Comparison of ENCODE assay signal across 1 cellular context in the genomic region with DNA sequence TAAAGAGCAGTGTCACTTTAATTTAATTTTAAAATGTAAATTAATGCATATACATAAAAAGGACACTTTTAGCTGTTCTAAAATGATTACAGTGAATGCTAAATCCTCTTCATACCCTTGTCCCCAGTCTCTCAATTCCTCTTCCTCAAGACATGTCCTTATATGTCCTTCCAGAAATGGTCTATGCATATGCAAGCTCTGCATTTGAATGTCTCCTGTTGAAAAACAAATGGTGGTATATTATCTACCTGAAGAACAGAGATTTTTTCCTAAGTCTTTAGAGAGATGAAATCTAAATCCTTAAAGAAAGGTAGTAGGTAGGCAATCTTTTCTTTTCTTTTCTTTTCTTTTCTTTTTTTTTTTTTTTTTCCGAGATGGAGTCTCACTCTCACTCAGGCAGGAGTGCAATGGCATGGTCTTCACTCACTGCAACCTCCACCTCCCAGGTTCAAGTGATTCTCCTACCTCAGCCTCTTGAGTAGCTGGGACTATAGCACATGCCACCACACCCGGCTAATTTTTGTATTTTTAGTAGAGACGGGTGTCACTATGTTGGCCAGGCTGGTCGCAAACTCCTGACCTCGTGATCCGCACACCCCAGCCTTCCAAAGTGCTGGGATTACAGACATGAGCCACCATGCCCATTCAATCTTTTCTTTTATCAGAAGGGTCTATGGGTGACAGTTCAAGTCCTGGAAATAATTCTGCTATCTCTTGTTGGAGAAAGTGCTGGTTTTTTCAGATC.
TF ChIP-seq lines count a peak whose summit lies in the region.

No MANE protein-coding gene starts in this region.

TF ChIP-seq in HepG2, 621 proteins besides CTCF, POLR2A, EP300 and RAD21:
- TF ChIP-seq, protein P1, sequence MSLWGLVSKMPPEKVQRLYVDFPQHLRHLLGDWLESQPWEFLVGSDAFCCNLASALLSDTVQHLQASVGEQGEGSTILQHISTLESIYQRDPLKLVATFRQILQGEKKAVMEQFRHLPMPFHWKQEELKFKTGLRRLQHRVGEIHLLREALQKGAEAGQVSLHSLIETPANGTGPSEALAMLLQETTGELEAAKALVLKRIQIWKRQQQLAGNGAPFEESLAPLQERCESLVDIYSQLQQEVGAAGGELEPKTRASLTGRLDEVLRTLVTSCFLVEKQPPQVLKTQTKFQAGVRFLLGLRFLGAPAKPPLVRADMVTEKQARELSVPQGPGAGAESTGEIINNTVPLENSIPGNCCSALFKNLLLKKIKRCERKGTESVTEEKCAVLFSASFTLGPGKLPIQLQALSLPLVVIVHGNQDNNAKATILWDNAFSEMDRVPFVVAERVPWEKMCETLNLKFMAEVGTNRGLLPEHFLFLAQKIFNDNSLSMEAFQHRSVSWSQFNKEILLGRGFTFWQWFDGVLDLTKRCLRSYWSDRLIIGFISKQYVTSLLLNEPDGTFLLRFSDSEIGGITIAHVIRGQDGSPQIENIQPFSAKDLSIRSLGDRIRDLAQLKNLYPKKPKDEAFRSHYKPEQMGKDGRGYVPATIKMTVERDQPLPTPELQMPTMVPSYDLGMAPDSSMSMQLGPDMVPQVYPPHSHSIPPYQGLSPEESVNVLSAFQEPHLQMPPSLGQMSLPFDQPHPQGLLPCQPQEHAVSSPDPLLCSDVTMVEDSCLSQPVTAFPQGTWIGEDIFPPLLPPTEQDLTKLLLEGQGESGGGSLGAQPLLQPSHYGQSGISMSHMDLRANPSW (CRISPR knock-in tag; IDR thresholded peaks at IDR 0.05; ENCODE audit: borderline replicate concordance), result no peak
- TF ChIP-seq, protein P2, sequence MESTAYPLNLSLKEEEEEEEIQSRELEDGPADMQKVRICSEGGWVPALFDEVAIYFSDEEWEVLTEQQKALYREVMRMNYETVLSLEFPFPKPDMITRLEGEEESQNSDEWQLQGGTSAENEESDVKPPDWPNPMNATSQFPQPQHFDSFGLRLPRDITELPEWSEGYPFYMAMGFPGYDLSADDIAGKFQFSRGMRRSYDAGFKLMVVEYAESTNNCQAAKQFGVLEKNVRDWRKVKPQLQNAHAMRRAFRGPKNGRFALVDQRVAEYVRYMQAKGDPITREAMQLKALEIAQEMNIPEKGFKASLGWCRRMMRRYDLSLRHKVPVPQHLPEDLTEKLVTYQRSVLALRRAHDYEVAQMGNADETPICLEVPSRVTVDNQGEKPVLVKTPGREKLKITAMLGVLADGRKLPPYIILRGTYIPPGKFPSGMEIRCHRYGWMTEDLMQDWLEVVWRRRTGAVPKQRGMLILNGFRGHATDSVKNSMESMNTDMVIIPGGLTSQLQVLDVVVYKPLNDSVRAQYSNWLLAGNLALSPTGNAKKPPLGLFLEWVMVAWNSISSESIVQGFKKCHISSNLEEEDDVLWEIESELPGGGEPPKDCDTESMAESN (CRISPR knock-in tag; conservative IDR thresholded peaks at IDR 0.05), result no peak
- no peak for TF ChIP-seq ZNF224 (CRISPR knock-in tag; IDR thresholded peaks at IDR 0.05)
- TF ChIP-seq MTA1 (CRISPR knock-in tag; IDR thresholded peaks at IDR 0.05; ENCODE audit: borderline replicate concordance), result no peak
- TF ChIP-seq HNF4G (IDR thresholded peaks at IDR 0.05; ENCODE audit: borderline replicate concordance, low read depth, low read length), result no peak
- TF ChIP-seq HNF4G (CRISPR knock-in tag; IDR thresholded peaks at IDR 0.05; ENCODE audit: borderline replicate concordance, low read depth), result no peak
- TF ChIP-seq SALL2 (CRISPR knock-in tag; IDR thresholded peaks at IDR 0.05), result no peak
- TF ChIP-seq, protein P3, sequence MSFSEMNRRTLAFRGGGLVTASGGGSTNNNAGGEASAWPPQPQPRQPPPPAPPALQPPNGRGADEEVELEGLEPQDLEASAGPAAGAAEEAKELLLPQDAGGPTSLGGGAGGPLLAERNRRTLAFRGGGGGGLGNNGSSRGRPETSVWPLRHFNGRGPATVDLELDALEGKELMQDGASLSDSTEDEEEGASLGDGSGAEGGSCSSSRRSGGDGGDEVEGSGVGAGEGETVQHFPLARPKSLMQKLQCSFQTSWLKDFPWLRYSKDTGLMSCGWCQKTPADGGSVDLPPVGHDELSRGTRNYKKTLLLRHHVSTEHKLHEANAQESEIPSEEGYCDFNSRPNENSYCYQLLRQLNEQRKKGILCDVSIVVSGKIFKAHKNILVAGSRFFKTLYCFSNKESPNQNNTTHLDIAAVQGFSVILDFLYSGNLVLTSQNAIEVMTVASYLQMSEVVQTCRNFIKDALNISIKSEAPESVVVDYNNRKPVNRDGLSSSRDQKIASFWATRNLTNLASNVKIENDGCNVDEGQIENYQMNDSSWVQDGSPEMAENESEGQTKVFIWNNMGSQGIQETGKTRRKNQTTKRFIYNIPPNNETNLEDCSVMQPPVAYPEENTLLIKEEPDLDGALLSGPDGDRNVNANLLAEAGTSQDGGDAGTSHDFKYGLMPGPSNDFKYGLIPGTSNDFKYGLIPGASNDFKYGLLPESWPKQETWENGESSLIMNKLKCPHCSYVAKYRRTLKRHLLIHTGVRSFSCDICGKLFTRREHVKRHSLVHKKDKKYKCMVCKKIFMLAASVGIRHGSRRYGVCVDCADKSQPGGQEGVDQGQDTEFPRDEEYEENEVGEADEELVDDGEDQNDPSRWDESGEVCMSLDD (CRISPR knock-in tag; IDR thresholded peaks at IDR 0.05; ENCODE audit: borderline replicate concordance), result no peak
- TF ChIP-seq SRY (CRISPR knock-in tag; IDR thresholded peaks at IDR 0.05), result no peak
